ENCODE assay signal across 1 cellular context in the genomic region with DNA sequence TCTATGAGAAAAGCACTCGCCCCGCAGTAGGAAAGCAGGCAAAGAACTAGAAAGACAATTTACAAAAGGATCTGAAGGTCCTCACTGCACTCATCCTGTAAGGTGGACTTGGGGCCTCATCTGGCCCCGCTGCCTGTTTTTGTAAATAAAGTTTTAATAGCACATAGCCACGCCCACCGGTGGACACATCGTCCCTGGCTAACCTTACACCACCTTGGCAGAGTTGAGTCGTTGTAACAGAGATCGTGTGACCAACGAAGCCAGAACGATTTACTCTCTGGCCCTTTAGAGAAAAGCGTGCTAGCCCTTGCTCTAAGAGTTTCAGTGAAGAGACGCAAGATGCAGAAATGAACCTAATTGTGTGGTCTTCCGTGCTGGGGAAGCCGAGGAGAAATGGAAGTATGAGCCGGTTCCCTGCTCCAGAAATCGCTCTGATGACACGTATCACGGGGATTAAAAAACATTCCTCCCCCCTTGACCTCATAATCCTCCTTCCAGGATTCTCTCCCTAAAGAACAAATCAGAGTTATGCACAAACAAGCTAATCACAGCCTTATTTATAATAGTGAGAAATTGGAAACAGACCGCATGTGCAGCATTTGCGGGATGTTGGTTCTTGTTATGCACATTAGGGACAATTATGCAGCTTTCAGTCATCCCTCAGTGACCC.
TF ChIP-seq lines count a peak whose summit lies in the region.

No MANE protein-coding gene starts in this region.

TF ChIP-seq in SK-N-SH, 30 proteins besides CTCF, POLR2A, EP300 and RAD21 (continued from another document):
- TF ChIP-seq, protein P1, sequence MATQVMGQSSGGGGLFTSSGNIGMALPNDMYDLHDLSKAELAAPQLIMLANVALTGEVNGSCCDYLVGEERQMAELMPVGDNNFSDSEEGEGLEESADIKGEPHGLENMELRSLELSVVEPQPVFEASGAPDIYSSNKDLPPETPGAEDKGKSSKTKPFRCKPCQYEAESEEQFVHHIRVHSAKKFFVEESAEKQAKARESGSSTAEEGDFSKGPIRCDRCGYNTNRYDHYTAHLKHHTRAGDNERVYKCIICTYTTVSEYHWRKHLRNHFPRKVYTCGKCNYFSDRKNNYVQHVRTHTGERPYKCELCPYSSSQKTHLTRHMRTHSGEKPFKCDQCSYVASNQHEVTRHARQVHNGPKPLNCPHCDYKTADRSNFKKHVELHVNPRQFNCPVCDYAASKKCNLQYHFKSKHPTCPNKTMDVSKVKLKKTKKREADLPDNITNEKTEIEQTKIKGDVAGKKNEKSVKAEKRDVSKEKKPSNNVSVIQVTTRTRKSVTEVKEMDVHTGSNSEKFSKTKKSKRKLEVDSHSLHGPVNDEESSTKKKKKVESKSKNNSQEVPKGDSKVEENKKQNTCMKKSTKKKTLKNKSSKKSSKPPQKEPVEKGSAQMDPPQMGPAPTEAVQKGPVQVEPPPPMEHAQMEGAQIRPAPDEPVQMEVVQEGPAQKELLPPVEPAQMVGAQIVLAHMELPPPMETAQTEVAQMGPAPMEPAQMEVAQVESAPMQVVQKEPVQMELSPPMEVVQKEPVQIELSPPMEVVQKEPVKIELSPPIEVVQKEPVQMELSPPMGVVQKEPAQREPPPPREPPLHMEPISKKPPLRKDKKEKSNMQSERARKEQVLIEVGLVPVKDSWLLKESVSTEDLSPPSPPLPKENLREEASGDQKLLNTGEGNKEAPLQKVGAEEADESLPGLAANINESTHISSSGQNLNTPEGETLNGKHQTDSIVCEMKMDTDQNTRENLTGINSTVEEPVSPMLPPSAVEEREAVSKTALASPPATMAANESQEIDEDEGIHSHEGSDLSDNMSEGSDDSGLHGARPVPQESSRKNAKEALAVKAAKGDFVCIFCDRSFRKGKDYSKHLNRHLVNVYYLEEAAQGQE (IDR thresholded peaks at IDR 0.05; ENCODE audit: low read depth, low read length) = no peak
- no peak for TF ChIP-seq SMC3 (IDR thresholded peaks at IDR 0.05; ENCODE audit: low read depth, low read length)
- no peak for TF ChIP-seq JUND (IDR thresholded peaks at IDR 0.05)
- no peak for TF ChIP-seq ELF1 (IDR thresholded peaks at IDR 0.05)
TF ChIP-seq in SK-N-SH: peak in this region for 0.
